In the genomic region with DNA sequence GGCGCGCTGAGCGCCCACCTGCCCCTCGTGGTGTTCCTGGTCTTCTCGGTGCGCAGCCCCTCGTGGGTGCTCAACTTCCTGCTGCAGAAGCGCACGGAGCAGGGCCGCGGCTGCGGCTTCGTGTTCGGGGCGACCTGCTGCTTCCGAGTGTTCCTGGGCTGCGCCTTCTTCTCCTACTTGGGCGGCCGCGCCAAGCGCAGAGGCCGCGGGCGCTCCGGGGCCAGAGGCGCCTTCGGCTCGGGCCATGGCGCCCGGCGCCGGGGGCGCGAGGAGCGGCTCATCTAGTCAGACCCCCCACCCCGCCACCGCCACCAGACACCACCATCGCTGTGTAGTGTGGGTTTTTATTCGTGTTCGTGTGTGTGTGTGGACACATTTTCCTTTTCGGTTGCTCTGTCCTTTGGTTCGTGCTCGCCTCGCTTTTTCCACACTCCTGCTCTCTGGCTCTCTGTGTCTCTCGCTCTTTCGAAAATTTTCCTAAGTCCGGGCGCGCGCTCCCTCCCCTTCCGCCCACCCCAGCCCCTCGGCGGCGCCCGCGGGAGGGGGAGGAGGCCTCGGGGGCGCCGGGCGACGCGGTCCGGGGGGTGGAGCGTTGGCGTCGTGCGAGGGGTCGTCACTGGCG, we compare ENCODE assay signal across 8 cellular contexts. TPM values are rescaled to one million over a fixed set of nuclear protein-coding genes. Genes with fewer than 3 reads are reported as not detected.
DNase-seq lines count a peak whose midpoint lies in the region; ATAC-seq, FAIRE-seq and TF ChIP-seq lines count a peak whose summit lies in the region.

No MANE protein-coding gene starts in this region.

- in situ Hi-C loops in HepG2 (cut with HindIII; ENCODE audit: extremely low pct_ligation_motif_present, low pct_unique_long_range_greater_than_20kb) = loop anchor here (5.0 kb wide), 1 partner anchor 92 kb away; a partner anchor contains a TSS

- BruUV-seq in HepG2 (replicated peaks; lab: Mats Ljungman, UMichigan) = TSS peak; percentile 37

- TF ChIP-seq EP300 in HepG2 (IDR thresholded peaks at IDR 0.05; ENCODE audit: low read depth in 2 of 2, low read length in 2 of 2) (peak in 1 of 2 experiments; percentile 51; a peak in 1 of 4 replicates), HepG2 (CRISPR knock-in tag; IDR thresholded peaks at IDR 0.05; ENCODE audit: borderline replicate concordance) (no peak)

- peak overlapping the region; percentile 59 to 98 (median 86); a peak in 5 of 6 replicates for H3K4me3 ChIP-seq in HepG2 (replicated peaks in 1 of 3; ENCODE audit: insufficient read depth in 1 of 3, low read depth in 2 of 3, low read length in 3 of 3)

- ATAC-seq in HG02884 (IDR thresholded peaks at IDR 0.05; ENCODE audit: unreplicated experiment) (peak; percentile 28), HepG2 (peak; percentile 67), HG03175 (IDR thresholded peaks at IDR 0.05; ENCODE audit: unreplicated experiment) (no peak)

- peaks cover 0 to 4% of the 10 kb centered on the region in 2 experiments; a peak in 1 of 5 replicates for H3K36me3 ChIP-seq in HepG2 (replicated peaks in 1 of 2; ENCODE audit: control insufficient read depth in 1 of 2, insufficient read depth in 2 of 2, low read length in 2 of 2)

- TF ChIP-seq POLR2A in HepG2 (IDR thresholded peaks at IDR 0.05; ENCODE audit: insufficient read depth in 1 of 2, low read depth in 2 of 2, low read length in 2 of 2) = peak; percentile 57 to 80; a peak in 3 of 4 replicates

- H3K79me2 ChIP-seq in HepG2 (ENCODE audit: insufficient read depth, low read length) = peaks cover 37% of the 10 kb centered on the region

- peaks cover 1% of the 10 kb centered on the region; the same call in 1 of the 2 replicates for H3K9me3 ChIP-seq in HepG2 (ENCODE audit: low read length)

- FAIRE-seq in HepG2 (lab: Jason Lieb, UNC) = no peak

- H3K4me1 ChIP-seq in HepG2 (ENCODE audit: insufficient read depth, low read length) = peaks cover 43% of the 10 kb centered on the region

- CTCF ChIA-PET in HepG2 (lab: Yijun Ruan, JAX; ENCODE audit: low intra/inter-chr PET ratio, low total read pairs) = no interaction called here

- intact Hi-C loops in HepG2 (cut with micrococcal nuclease; ENCODE audit: unreplicated experiment) = loop anchor here (5.0 to 10.0 kb wide), 2 partner anchors 92 to 236 kb away; a partner anchor contains a TSS

- DNase-seq in GF-D8 (lab: John Stamatoyannopoulos, UW) = peak; percentile 56
- peak; percentile 27 for DNase-seq in NCI-H226
- peak; percentile 63 for DNase-seq in activated CD4-positive, alpha-beta T cell treated with anti-CD3 and anti-CD28 coated beads, Interleukin-2, amount 50 U/mL, for 1 hour
- peak; percentile 62 for DNase-seq in dedifferentiated amniotic fluid mesenchymal stem cell (ENCODE audit: extremely low spot score)
- DNase-seq in HepG2 (ENCODE audit: low spot score) = peak; percentile 85
- DNase-seq in stimulated activated CD4-positive, alpha-beta T cell treated with anti-CD3 and anti-CD28 coated beads, Interleukin-1b, Interleukin-23, amount 100 ng/mL, for 48 hours = peak; percentile 53

- H3K9ac ChIP-seq in HepG2 (ENCODE audit: insufficient read depth, low read depth, low read length) = peak overlapping the region; percentile 76

- TF ChIP-seq RAD21 in HepG2 (CRISPR knock-in tag; IDR thresholded peaks at IDR 0.05) = no peak

- H3K27ac ChIP-seq in HepG2 (ENCODE audit: extremely low read length, insufficient read depth, low read length) = peak overlapping the region; percentile 73

- no peak overlapping the region for H2AFZ ChIP-seq in HepG2 (ENCODE audit: low read length)

- 27% methylated on average over 62 of the region's 69 CpGs for WGBS in HepG2 (ENCODE audit: low lambda C conversion rate)

- H3K4me2 ChIP-seq in HepG2 (ENCODE audit: low read depth, low read length) = peak overlapping the region; percentile 74

- POLR2A ChIA-PET in HepG2 (lab: Yijun Ruan, JAX) = interaction anchor here (1.1 to 2.0 kb wide), 7 partner anchors 10 to 502 kb away, joined by 3 to 14 read pairs (median 4); a partner anchor contains a TSS

- H3K27me3 ChIP-seq in HepG2 (ENCODE audit: control insufficient read depth in 1 of 2, insufficient read depth in 2 of 2, low read length in 2 of 2) = no peaks in the 10 kb centered on the region; a peak in 1 of 5 replicates

- TF ChIP-seq CTCF in HepG2 (CRISPR knock-in tag; IDR thresholded peaks at IDR 0.05) = 0 out of 2 replicates have a peak, but pooled peaks have one; percentile 6

- peaks cover 28% of the 10 kb centered on the region for H4K20me1 ChIP-seq in HepG2 (ENCODE audit: insufficient read depth, low read length)

TF ChIP-seq in HepG2, 621 proteins besides CTCF, POLR2A, EP300 and RAD21 (continues in another document):
- TF ChIP-seq ZNF326 (CRISPR knock-in tag; IDR thresholded peaks at IDR 0.05; ENCODE audit: borderline replicate concordance) = no peak

RNA-seq across cellular contexts. Expression of a gene that starts 38.0 kb away (rescaled TPM):
- total RNA-seq in HepG2 (2016; rRNA removed; fragmentation: Illumina TruSeq; extraction: Trizol) = 382 and 407 TPM in 2 replicates
- total RNA-seq in HepG2 (2016; cell fraction: cytosol; rRNA removed; fragmentation: Illumina TruSeq; extraction: Trizol; ENCODE audit: low read depth) = 604 and 617 TPM in 2 replicates
- total RNA-seq in HepG2 (2016; cell fraction: insoluble cytoplasmic fraction; rRNA removed; fragmentation: Illumina TruSeq; extraction: Trizol) = 369 and 397 TPM in 2 replicates
- total RNA-seq in HepG2 (2016; cell fraction: membrane; rRNA removed; fragmentation: Illumina TruSeq; extraction: Trizol) = 887 and 1,010 TPM in 2 replicates
- total RNA-seq in HepG2 (2016; cell fraction: nucleus; rRNA removed; fragmentation: Illumina TruSeq; extraction: Trizol) = 281 and 324 TPM in 2 replicates
- polyA plus RNA-seq in HepG2 (2011; rRNA removed) = 1,008 and 1,029 TPM in 2 replicates
- polyA plus RNA-seq in HepG2 (2011; cell fraction: cytosol; rRNA removed) = 1,419 and 1,481 TPM in 2 replicates
- polyA plus RNA-seq in HepG2 (2011; cell fraction: nucleus; rRNA removed) = 1,285 and 1,363 TPM in 2 replicates
- 1,216 and 1,583 TPM in 2 replicates for polyA plus RNA-seq in HepG2 (2012)
- 2,019 and 2,103 TPM in 2 replicates for polyA plus RNA-seq in HepG2 (2016; cell fraction: cytosol; fragmentation: Illumina TruSeq; extraction: Trizol; ENCODE audit: low read depth)
- polyA plus RNA-seq in HepG2 (2016; cell fraction: insoluble cytoplasmic fraction; fragmentation: Illumina TruSeq; extraction: Trizol; ENCODE audit: low read depth) = 991 and 1,223 TPM in 2 replicates
- 2,245 and 2,285 TPM in 2 replicates for polyA plus RNA-seq in HepG2 (2016; cell fraction: membrane; fragmentation: Illumina TruSeq; extraction: Trizol; ENCODE audit: low read depth)
- polyA plus RNA-seq in HepG2 (2016; cell fraction: nucleus; fragmentation: Illumina TruSeq; extraction: Trizol; ENCODE audit: insufficient read depth, low read depth) = 1,096 and 1,140 TPM in 2 replicates
- 1,501 and 1,552 TPM in 2 replicates for polyA minus RNA-seq in HepG2 (2011; rRNA and poly(A)+ RNA removed; ENCODE audit: low replicate concordance)
- polyA minus RNA-seq in HepG2 (2011; cell fraction: cytosol; rRNA and poly(A)+ RNA removed) = 671 and 731 TPM in 2 replicates
- 391 and 498 TPM in 2 replicates for polyA minus RNA-seq in HepG2 (2011; cell fraction: nucleus; rRNA and poly(A)+ RNA removed)

RNA-seq across cellular contexts. Expression of a gene that starts 39.9 kb away (rescaled TPM):
- not detected in 2 replicates for total RNA-seq in HepG2 (2016; rRNA removed; fragmentation: Illumina TruSeq; extraction: Trizol)
- total RNA-seq in HepG2 (2016; cell fraction: cytosol; rRNA removed; fragmentation: Illumina TruSeq; extraction: Trizol; ENCODE audit: low read depth) = not detected in 2 replicates
- not detected in 2 replicates for total RNA-seq in HepG2 (2016; cell fraction: insoluble cytoplasmic fraction; rRNA removed; fragmentation: Illumina TruSeq; extraction: Trizol)
- not detected in 2 replicates for total RNA-seq in HepG2 (2016; cell fraction: membrane; rRNA removed; fragmentation: Illumina TruSeq; extraction: Trizol)
- total RNA-seq in HepG2 (2016; cell fraction: nucleus; rRNA removed; fragmentation: Illumina TruSeq; extraction: Trizol) = not detected in 2 replicates
- not detected in 2 replicates for polyA plus RNA-seq in HepG2 (2011; rRNA removed)
- not detected in 2 replicates for polyA plus RNA-seq in HepG2 (2011; cell fraction: cytosol; rRNA removed)
- 0.06 and 0.23 TPM in 2 replicates for polyA plus RNA-seq in HepG2 (2011; cell fraction: nucleus; rRNA removed)
- not detected in 2 replicates for polyA plus RNA-seq in HepG2 (2012)
- not detected in 2 replicates for polyA plus RNA-seq in HepG2 (2016; cell fraction: cytosol; fragmentation: Illumina TruSeq; extraction: Trizol; ENCODE audit: low read depth)
- polyA plus RNA-seq in HepG2 (2016; cell fraction: insoluble cytoplasmic fraction; fragmentation: Illumina TruSeq; extraction: Trizol; ENCODE audit: low read depth) = not detected in 2 replicates
- polyA plus RNA-seq in HepG2 (2016; cell fraction: membrane; fragmentation: Illumina TruSeq; extraction: Trizol; ENCODE audit: low read depth) = not detected in 2 replicates
- not detected in 2 replicates for polyA plus RNA-seq in HepG2 (2016; cell fraction: nucleus; fragmentation: Illumina TruSeq; extraction: Trizol; ENCODE audit: insufficient read depth, low read depth)
- 0.49 TPM in 1 of 2 replicates, not detected in the other for polyA minus RNA-seq in HepG2 (2011; rRNA and poly(A)+ RNA removed; ENCODE audit: low replicate concordance)
- polyA minus RNA-seq in HepG2 (2011; cell fraction: cytosol; rRNA and poly(A)+ RNA removed) = not detected in 2 replicates
- 0.26 and 0.37 TPM in 2 replicates for polyA minus RNA-seq in HepG2 (2011; cell fraction: nucleus; rRNA and poly(A)+ RNA removed)

Comparison
In these comparisons a context has a peak if more than half of its experiments do, and no peak if none do; other contexts are left out.
1. DNase-seq: peak in every context shown above with its lines; median percentile 85 in HepG2; 63 in activated CD4-positive, alpha-beta T cell treated with anti-CD3 and anti-CD28 coated beads, Interleukin-2, amount 50 U/mL, for 1 hour; 62 in dedifferentiated amniotic fluid mesenchymal stem cell; 56 in GF-D8; 53 in stimulated activated CD4-positive, alpha-beta T cell treated with anti-CD3 and anti-CD28 coated beads, Interleukin-1b, Interleukin-23, amount 100 ng/mL, for 48 hours; 27 in NCI-H226.